19 cellular contexts compared by ENCODE assay signal in the genomic region with DNA sequence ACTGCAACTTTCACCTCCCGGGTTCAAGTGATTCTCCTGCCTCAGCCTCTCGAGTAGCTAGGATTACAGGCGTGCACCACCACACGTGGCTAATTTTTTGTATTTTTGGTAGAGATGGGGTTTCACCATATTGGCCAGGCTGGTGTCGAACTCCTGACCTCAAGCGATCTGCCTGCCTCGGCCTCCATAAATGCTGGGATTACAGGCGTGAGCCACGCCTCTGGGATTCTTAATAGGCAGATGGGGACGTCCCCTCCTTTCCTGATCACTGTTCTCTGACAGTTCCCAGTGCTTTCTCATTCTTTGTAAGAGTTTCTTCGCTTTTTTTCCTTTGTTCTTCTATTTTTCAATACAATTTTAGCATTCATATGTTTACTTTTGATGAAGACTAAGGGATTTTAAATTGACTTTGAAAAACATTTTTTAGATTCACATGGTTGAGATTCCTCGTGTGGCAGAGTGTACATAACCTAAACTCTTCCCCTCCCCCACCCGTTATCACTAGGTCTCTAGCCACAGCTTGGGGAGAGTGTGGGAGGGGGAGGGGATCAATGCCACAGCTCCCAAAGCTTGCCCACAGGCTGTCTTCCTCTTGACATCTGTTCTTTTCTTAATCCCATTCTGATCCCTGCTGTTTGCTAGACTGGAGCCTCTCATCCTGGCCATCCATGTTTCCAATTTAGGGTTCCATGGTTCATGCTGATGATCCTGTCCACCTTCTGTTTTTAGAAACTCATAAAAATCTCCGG. TPM values are rescaled to one million over a fixed set of nuclear protein-coding genes. Genes with fewer than 3 reads are reported as not detected.
DNase-seq lines count a peak whose midpoint lies in the region; ATAC-seq, FAIRE-seq and TF ChIP-seq lines count a peak whose summit lies in the region.
"Had no signal": no experiment of that assay in that cellular context is flagged by ENCODE, and none has a peak within 500 bp of the region (broad histone marks: within the 10 kb centered on the region; RNA-seq: fewer than 3 reads in every experiment).

No MANE protein-coding gene starts in this region.

- no peak for TF ChIP-seq CTCF in HEK293 (tag by site-specific recombination; IDR thresholded peaks at IDR 0.05)
- no peak for TF ChIP-seq CTCF in astrocyte (IDR thresholded peaks at IDR 0.05; ENCODE audit: insufficient read depth, low read depth, low read length)
- TF ChIP-seq CTCF in GM13977 (IDR thresholded peaks at IDR 0.05; ENCODE audit: extremely low read depth, insufficient read depth, missing control alignments): no peak

- H3K9ac ChIP-seq in astrocyte (ENCODE audit: low read length): no peak overlapping the region

- no peak for TF ChIP-seq POLR2A in GM12892 (IDR thresholded peaks at IDR 0.05; ENCODE audit: low read depth, low read length)

- ATAC-seq in GM19463 (IDR thresholded peaks at IDR 0.05; ENCODE audit: unreplicated experiment): no peak
- ATAC-seq: activated CD8-positive, alpha-beta T cell treated with anti-CD3 and anti-CD28 coated beads for 36 hours; natural killer cell treated with Interleukin-12 subunit alpha and Interleukin-12 subunit beta and Interleukin-15 and Interleukin-18, amount 100 ng/mL, for 72 hours; SK-N-SH treated with all-trans-retinoic acid at 6 μM for 48 hours had no signal

- H3K36me3 ChIP-seq in HEK293 (ENCODE audit: control insufficient read depth in 2 of 2, insufficient read depth in 1 of 2, low read length in 2 of 2) (no peaks in the 10 kb centered on the region), astrocyte (ENCODE audit: insufficient read depth, low read length) (no peaks in the 10 kb centered on the region)

- H3K9me3 Mint-ChIP-seq in astrocyte (ENCODE audit: unreplicated experiment): peaks cover 2% of the 10 kb centered on the region
- H3K9me3 Mint-ChIP-seq: activated CD8-positive, alpha-beta T cell treated with anti-CD3 and anti-CD28 coated beads for 36 hours; activated T-helper 2 cell treated with anti-CD3 and anti-CD28 coated beads, Interferon-gamma antibody, Interleukin-2, Interleukin-4, amounts not matched to agents 10 μg/mL and 5 μg/mL and 100 μg/mL, durations not matched to agents 14 hours and 24 hours and 36 hours; natural killer cell treated with Interleukin-12 subunit alpha and Interleukin-12 subunit beta and Interleukin-15 and Interleukin-18, amount 100 ng/mL, for 72 hours had no signal

- no peak overlapping the region for H3K4me3 Mint-ChIP-seq in astrocyte (ENCODE audit: unreplicated experiment)
- H3K4me3 Mint-ChIP-seq: activated CD8-positive, alpha-beta T cell treated with anti-CD3 and anti-CD28 coated beads for 36 hours had no signal

- H3K27ac ChIP-seq in HEK293 (ENCODE audit: extremely low read depth, low read depth, low read length): no peak overlapping the region
- H3K27ac ChIP-seq in astrocyte (ENCODE audit: low read depth, low read length): no peak overlapping the region

- peaks cover 11% of the 10 kb centered on the region for H4K20me1 ChIP-seq in astrocyte (ENCODE audit: insufficient read depth, low read length)

- no peaks in the 10 kb centered on the region for H3K9me3 ChIP-seq in HEK293 (ENCODE audit: control insufficient read depth, insufficient read depth, low read depth, low read length)
- no peaks in the 10 kb centered on the region for H3K9me3 ChIP-seq in astrocyte (ENCODE audit: insufficient read depth, low read depth, low read length)

- peaks cover 5% of the 10 kb centered on the region for H3K27me3 Mint-ChIP-seq in astrocyte (ENCODE audit: low read depth, unreplicated experiment)

- in situ Hi-C loops in GM13977 (cut with MboI; ENCODE audit: low pct_unique_long_range_greater_than_20kb, low sequenced_read_pairs, unreplicated experiment): no loop called here

- no peaks in the 10 kb centered on the region; the same call in none of the 2 replicates for H3K4me1 ChIP-seq in HEK293 (ENCODE audit: control insufficient read depth, insufficient read depth, low read length)
- peaks cover 40% of the 10 kb centered on the region for H3K4me1 ChIP-seq in astrocyte (ENCODE audit: insufficient read depth, low read length)

- H3K4me2 ChIP-seq in astrocyte (ENCODE audit: low read length): peak overlapping the region; percentile 9

- peaks cover 22% of the 10 kb centered on the region for H3K4me1 Mint-ChIP-seq in astrocyte (ENCODE audit: low read depth, unreplicated experiment)

- H3K27me3 ChIP-seq in astrocyte (ENCODE audit: insufficient read depth, low read length): no peaks in the 10 kb centered on the region

- H3K27ac Mint-ChIP-seq in astrocyte (ENCODE audit: unreplicated experiment): no peak overlapping the region
- H3K27ac Mint-ChIP-seq: activated CD8-positive, alpha-beta T cell treated with anti-CD3 and anti-CD28 coated beads for 36 hours; activated T-helper 2 cell treated with anti-CD3 and anti-CD28 coated beads, Interferon-gamma antibody, Interleukin-2, Interleukin-4, amounts not matched to agents 10 μg/mL and 5 μg/mL and 100 μg/mL, durations not matched to agents 14 hours and 24 hours and 36 hours; progenitor cell of endocrine pancreas had no signal

- DNase-seq in NCI-H82 treated with DMSO at 0.1 percent for 48 hours (lab: John Stamatoyannopoulos, UW; ENCODE audit: unreplicated experiment) (peak; percentile 87), astrocyte (ENCODE audit: low read depth) (no peak), posterior vena cava (ENCODE audit: low spot score) (peak; percentile 64), GM12892 (ENCODE audit: insufficient read length) (no peak), RPMI8226 (no peak), GM13977 (ENCODE audit: low spot score) (no peak)
- DNase-seq: activated CD8-positive, alpha-beta T cell treated with anti-CD3 and anti-CD28 coated beads for 36 hours; amygdala; NCI-H1105 treated with DMSO at 0.1 percent for 48 hours; stimulated activated naive CD4-positive, alpha-beta T cell; trophoblast cell had no signal

- no peak overlapping the region for H3K4me3 ChIP-seq in HEK293 (ENCODE audit: low read depth, low read length)
- H3K4me3 ChIP-seq in astrocyte (ENCODE audit: insufficient read depth, low read depth, low read length): no peak overlapping the region
- H3K4me3 ChIP-seq: lung had no signal

- CTCF ChIA-PET in HEK293 (lab: Yijun Ruan, JAX): interaction anchor here (0.8 kb wide), 1 partner anchor 11 kb away, joined by 8 read pairs; a partner anchor contains a TSS

- FAIRE-seq in astrocyte (lab: Jason Lieb, UNC): no peak
- FAIRE-seq in GM12892 (lab: Jason Lieb, UNC): no peak
- FAIRE-seq: endothelial cell of umbilical vein had no signal

- H3K36me3 Mint-ChIP-seq in astrocyte (ENCODE audit: low read depth, unreplicated experiment): no peaks in the 10 kb centered on the region
- H3K36me3 Mint-ChIP-seq: natural killer cell treated with Interleukin-12 subunit alpha and Interleukin-12 subunit beta and Interleukin-15 and Interleukin-18, amount 100 ng/mL, for 72 hours had no signal

- POLR2A ChIA-PET in HEK293 (lab: Yijun Ruan, JAX): interaction anchor here (0.8 kb wide), 2 partner anchors 10 to 89 kb away, joined by 8 to 10 read pairs; no protein-coding TSS in a partner anchor

- H2AFZ ChIP-seq in astrocyte (ENCODE audit: low read depth, low read length): no peak overlapping the region

- H3K79me2 ChIP-seq in astrocyte (ENCODE audit: insufficient read depth, low read length): peaks cover 56% of the 10 kb centered on the region

- intact Hi-C loops in posterior vena cava (cut with DNase I): no loop called here

TF ChIP-seq in HEK293, 187 proteins besides CTCF, POLR2A, EP300 and RAD21:
- TF ChIP-seq ZSCAN23 (tag by site-specific recombination; IDR thresholded peaks at IDR 0.05) (no peak), ZFHX2 (tag by site-specific recombination; conservative IDR thresholded peaks at IDR 0.05) (0 out of 2 replicates have a peak, but pooled peaks have one; percentile 25)

RNA-seq across cellular contexts. Expression of a gene that starts 11.0 kb away (rescaled TPM):
- total RNA-seq in astrocyte (4.0 and 5.5 TPM in 2 replicates), posterior vena cava (under 1 TPM; 0.74 to 0.86 TPM)
- polyA plus RNA-seq in GM12892 (2012; ENCODE audit: missing spikeins): not detected

RNA-seq across cellular contexts. Expression of a gene that starts 43.5 kb away (rescaled TPM):
- total RNA-seq in astrocyte (19.0 and 21.5 TPM in 2 replicates), posterior vena cava (10 to 100 TPM; 11.9 to 16.5 TPM)
- 7.8 TPM for polyA plus RNA-seq in GM12892 (2012; ENCODE audit: missing spikeins)

RNA-seq across cellular contexts. Expression of a gene that starts 43.7 kb away (rescaled TPM):
- total RNA-seq in astrocyte (21.9 and 25.7 TPM in 2 replicates), posterior vena cava (10 to 100 TPM; 18.4 to 18.6 TPM)
- 27.6 TPM for polyA plus RNA-seq in GM12892 (2012; ENCODE audit: missing spikeins)

Comparison
In these comparisons a context has a peak if more than half of its experiments do, and no peak if none do; other contexts are left out.
1. DNase-seq: peak in NCI-H82 treated with DMSO at 0.1 percent for 48 hours (single experiment) and posterior vena cava (single experiment); none in astrocyte (single experiment), GM12892 (single experiment), RPMI8226 (single experiment) and GM13977 (single experiment).